ENCODE assay signal across 1 cellular context in genomic region chr20:48716541-48716940, GRCh38.
TF ChIP-seq lines count a peak whose summit lies in the region.

No MANE protein-coding gene starts in this region.

TF ChIP-seq in GM12878, 131 proteins besides CTCF, POLR2A, EP300 and RAD21:
- no peak for TF ChIP-seq ZNF592 (IDR thresholded peaks at IDR 0.05)
- no peak for TF ChIP-seq NFYA (IDR thresholded peaks at IDR 0.05; ENCODE audit: borderline replicate concordance, low read depth, low read length)
- TF ChIP-seq ATF3 (IDR thresholded peaks at IDR 0.05; ENCODE audit: borderline replicate concordance, extremely low read depth, low read depth, low read length): no peak
- TF ChIP-seq HSF1 (IDR thresholded peaks at IDR 0.05; ENCODE audit: low read depth, low read length): no peak
- TF ChIP-seq NR2F1 (conservative IDR thresholded peaks at IDR 0.05): no peak
- TF ChIP-seq MEF2B (IDR thresholded peaks at IDR 0.05; ENCODE audit: partially characterized antibody, poor library complexity, severe bottlenecking): no peak
